8 cellular contexts compared by ENCODE assay signal in the genomic region with DNA sequence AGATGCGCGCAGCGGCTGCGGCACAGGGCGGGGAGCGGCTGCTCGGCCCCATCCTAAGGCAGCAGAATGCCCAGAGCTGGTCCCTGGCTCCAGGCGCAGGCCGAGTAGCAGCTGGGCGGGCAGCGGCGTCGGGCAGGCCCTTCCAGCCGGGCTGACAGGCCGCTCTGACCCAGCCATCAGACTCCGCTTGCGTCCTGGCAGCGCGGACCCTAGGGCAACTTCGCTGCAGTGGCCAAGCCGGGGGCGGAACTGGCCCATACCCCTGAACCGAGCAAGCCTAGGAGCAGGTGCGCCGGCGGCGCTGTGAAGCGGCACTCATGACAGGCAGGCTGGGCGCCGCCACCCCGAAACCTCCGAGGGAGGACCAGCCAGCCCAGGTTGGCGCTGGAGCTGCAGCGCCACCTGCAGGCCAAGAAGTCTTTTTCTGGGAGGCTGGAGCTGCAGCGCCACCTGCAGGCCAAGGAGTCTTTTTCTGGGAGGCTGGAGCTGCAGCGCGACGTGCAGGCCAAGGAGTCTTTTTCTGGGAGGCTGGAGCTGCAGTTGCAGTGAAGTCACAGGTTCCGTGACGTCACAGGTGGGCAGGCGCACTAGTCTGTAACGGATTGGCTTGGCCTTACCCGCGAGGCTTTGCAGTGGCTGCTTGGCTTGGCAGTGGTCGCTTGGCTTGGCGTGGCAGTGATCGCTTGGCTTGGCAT.
DNase-seq lines count a peak whose midpoint lies in the region; ATAC-seq and TF ChIP-seq lines count a peak whose summit lies in the region.
"Not testable (repeated sequence)": the region's sequence is repeated elsewhere in the genome, so short reads cannot be mapped to it uniquely, and the experiment has no call there.

No MANE protein-coding gene starts in this region.

- H3K27me3 ChIP-seq in CD8-positive, alpha-beta memory T cell (ENCODE audit: insufficient read depth, low read length, poor library complexity, severe bottlenecking); MM.1S (replicated peaks; ENCODE audit: insufficient read depth, low read length): not testable (repeated sequence)

- TF ChIP-seq CTCF in MM.1S (IDR thresholded peaks at IDR 0.05; ENCODE audit: low read length) (peak; percentile 59), WI38 (IDR thresholded peaks at IDR 0.05; ENCODE audit: low read depth, low read length) (peak; percentile 68), neural crest cell (conservative IDR thresholded peaks at IDR 0.05) (peak; percentile 99)

- not testable (repeated sequence) for H3K9me3 ChIP-seq in CD8-positive, alpha-beta memory T cell (ENCODE audit: low read length); MM.1S (replicated peaks; ENCODE audit: insufficient read depth, low read length)

- H3K27ac ChIP-seq in CD8-positive, alpha-beta memory T cell (ENCODE audit: low read depth, low read length); MM.1S (ENCODE audit: low read length): not testable (repeated sequence)

- peak; percentile 58 for ATAC-seq in GM21825 (IDR thresholded peaks at IDR 0.05; ENCODE audit: unreplicated experiment)

- not testable (repeated sequence) for H4K20me1 ChIP-seq in MM.1S (ENCODE audit: insufficient read depth, low read length)

- H3K9me2 ChIP-seq in MM.1S (replicated peaks; ENCODE audit: insufficient read depth, low read length) = not testable (repeated sequence)

- not testable (repeated sequence) for H3K4me3 ChIP-seq in CD8-positive, alpha-beta memory T cell (ENCODE audit: low read length); MM.1S (ENCODE audit: low read length); WI38 (ENCODE audit: low read depth, low read length)

- CTCF ChIA-PET in CD8-positive, alpha-beta memory T cell (lab: Charles Lee) = interaction anchor here (1.1 to 2.3 kb wide), 6 partner anchors 10 to 328 kb away, joined by 3 to 17 read pairs (median 4); no protein-coding TSS in a partner anchor

- POLR2A ChIA-PET in CD8-positive, alpha-beta memory T cell (lab: Charles Lee) = not testable (repeated sequence)

- H3K36me3 ChIP-seq in CD8-positive, alpha-beta memory T cell (ENCODE audit: insufficient read depth, low read length); MM.1S (replicated peaks; ENCODE audit: insufficient read depth, low read length): not testable (repeated sequence)

- DNase-seq in CD8-positive, alpha-beta memory T cell = peak; percentile 59 to 84 (median 72)
- peak; percentile 60 for DNase-seq in MM.1S
- DNase-seq in amygdala (lab: John Stamatoyannopoulos, UW) = peak in 41 of 56 donors; percentile 17 to 88 (median 61)
- peak; percentile 2 for DNase-seq in glomerular endothelial cell (ENCODE audit: extremely low read depth, low read depth, low spot score)
- DNase-seq in neural crest cell (ENCODE audit: low read depth, low spot score) = peak; percentile 73
- peak; percentile 26 to 60 for DNase-seq in stimulated activated CD8-positive, alpha-beta memory T cell treated with anti-CD3 and anti-CD28 coated beads, Interleukin-4, amount 100 ng/mL, for 1 hour (ENCODE audit: low read depth in 2 of 2, low spot score in 1 of 2)

- H3K36me3 Mint-ChIP-seq in CD8-positive, alpha-beta memory T cell; neural crest cell (ENCODE audit: low read depth): not testable (repeated sequence)

- H3F3A ChIP-seq in MM.1S (ENCODE audit: insufficient read depth, low read length) = not testable (repeated sequence)

- not testable (repeated sequence) for H3K4me1 ChIP-seq in CD8-positive, alpha-beta memory T cell (ENCODE audit: insufficient read depth, low read length)
- peaks cover 21% of the 10 kb centered on the region for H3K4me1 ChIP-seq in MM.1S (ENCODE audit: low read length)

- not testable (repeated sequence) for H3K4me1 Mint-ChIP-seq in CD8-positive, alpha-beta memory T cell; neural crest cell

- not testable (repeated sequence) for H3K27ac Mint-ChIP-seq in CD8-positive, alpha-beta memory T cell; neural crest cell (ENCODE audit: unreplicated experiment)

- peak overlapping the region in 1 of 7 donors; percentile 37 for H3K4me3 Mint-ChIP-seq in CD8-positive, alpha-beta memory T cell
- not testable (repeated sequence) for H3K4me3 Mint-ChIP-seq in neural crest cell

- not testable (repeated sequence) for H3K27me3 Mint-ChIP-seq in CD8-positive, alpha-beta memory T cell; neural crest cell (ENCODE audit: low read depth)

- not testable (repeated sequence) for H3K9me3 Mint-ChIP-seq in CD8-positive, alpha-beta memory T cell; neural crest cell

- not testable (repeated sequence) for H3K9ac ChIP-seq in MM.1S (ENCODE audit: low read length)

- not testable (repeated sequence) for H2AFZ ChIP-seq in MM.1S (ENCODE audit: low read length)

- H3K4me2 ChIP-seq in MM.1S (ENCODE audit: low read depth, low read length) = not testable (repeated sequence)

- H3K79me2 ChIP-seq in MM.1S (ENCODE audit: low read length) = not testable (repeated sequence)

Comparison
In these comparisons a context has a peak if more than half of its experiments do, and no peak if none do; other contexts are left out.
1. DNase-seq: peak in every context shown above with its lines; median percentile 73 in neural crest cell; 72 in CD8-positive, alpha-beta memory T cell; 61 in amygdala; 60 in MM.1S; 43 in stimulated activated CD8-positive, alpha-beta memory T cell treated with anti-CD3 and anti-CD28 coated beads, Interleukin-4, amount 100 ng/mL, for 1 hour; 2 in glomerular endothelial cell.